In the genomic region with DNA sequence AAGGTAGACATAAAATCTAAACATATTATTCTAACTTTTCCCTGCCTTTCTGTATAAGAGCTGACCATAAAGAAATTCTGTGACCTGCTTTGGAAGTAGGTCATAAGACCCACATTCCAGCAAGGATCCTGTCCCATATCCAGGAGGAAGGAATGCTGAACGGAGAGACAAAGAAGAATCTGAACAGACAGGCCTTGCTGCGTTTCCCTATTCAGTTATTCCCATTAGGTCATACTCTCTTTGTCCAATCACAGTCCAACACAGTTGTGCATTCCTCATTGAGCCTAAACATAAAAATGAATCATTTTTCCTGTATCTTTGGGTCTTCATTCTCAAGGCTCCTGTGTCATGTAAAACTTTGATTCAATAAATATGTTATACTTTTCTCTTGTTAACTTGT, we compare ENCODE assay signal across 20 cellular contexts.
"Had no signal": no experiment of that assay in that cellular context is flagged by ENCODE, and none has a peak within 500 bp of the region (broad histone marks: within the 10 kb centered on the region; RNA-seq: fewer than 3 reads in every experiment).

No MANE protein-coding gene starts in this region.

- DNase-seq: dorsolateral prefrontal cortex; effector CD8-positive, alpha-beta T cell; gastrocnemius medialis; glutamatergic neuron; kidney glomerular epithelial cell; mammary epithelial cell; naive thymus-derived CD4-positive, alpha-beta T cell; nephron progenitor cell; psoas muscle; spleen; stimulated activated CD4-positive, alpha-beta T cell treated with anti-CD3 and anti-CD28 coated beads, Interleukin-15, amount 100 ng/mL, for 24 hours; stimulated activated CD4-positive, alpha-beta T cell treated with anti-CD3 and anti-CD28 coated beads, Interleukin-1b, Interleukin-23, amount 100 ng/mL, for 48 hours; stimulated activated CD4-positive, alpha-beta T cell treated with anti-CD3 and anti-CD28 coated beads, Interleukin-4, amount 100 ng/mL, for 24 hours; tibial artery; upper lobe of right lung had no signal

- H3K27ac ChIP-seq: coronary artery, epithelial cell of prostate, esophagus muscularis mucosa, gastrocnemius medialis, psoas muscle, spleen, tibial artery, upper lobe of right lung had no signal

- H3K4me1 Mint-ChIP-seq: naive thymus-derived CD4-positive, alpha-beta T cell; stimulated activated memory B cell treated with anti-CD40 and anti-IgM and Interleukin-4, amounts not matched to agents 10 μg/mL and 1 μg/mL and 100 μg/mL, for 72 hours had no signal

- H3K27me3 Mint-ChIP-seq: stimulated activated memory B cell treated with anti-CD40 and anti-IgM and Interleukin-4, amounts not matched to agents 10 μg/mL and 1 μg/mL and 100 μg/mL, for 72 hours; stimulated activated naive CD8-positive, alpha-beta T cell treated with anti-CD3 and anti-CD28 coated beads, Interleukin-15, Interleukin-2, amounts not matched to agents 100 ng/mL and 50 ng/mL, for 24 hours had no signal

- H3K36me3 ChIP-seq: gastrocnemius medialis, upper lobe of right lung had no signal

- H3K4me3 Mint-ChIP-seq: naive thymus-derived CD4-positive, alpha-beta T cell; nephron progenitor cell; stimulated activated memory B cell treated with anti-CD40 and anti-IgM and Interleukin-4, amounts not matched to agents 10 μg/mL and 1 μg/mL and 100 μg/mL, for 72 hours; stimulated activated naive CD8-positive, alpha-beta T cell treated with anti-CD3 and anti-CD28 coated beads, Interleukin-15, Interleukin-2, amounts not matched to agents 100 ng/mL and 50 ng/mL, for 24 hours had no signal

- H3K27ac Mint-ChIP-seq: naive thymus-derived CD4-positive, alpha-beta T cell; stimulated activated memory B cell treated with anti-CD40 and anti-IgM and Interleukin-4, amounts not matched to agents 10 μg/mL and 1 μg/mL and 100 μg/mL, for 72 hours; stimulated activated naive CD8-positive, alpha-beta T cell treated with anti-CD3 and anti-CD28 coated beads, Interleukin-15, Interleukin-2, amounts not matched to agents 100 ng/mL and 50 ng/mL, for 24 hours had no signal

- H3K36me3 Mint-ChIP-seq: naive thymus-derived CD4-positive, alpha-beta T cell; stimulated activated memory B cell treated with anti-CD40 and anti-IgM and Interleukin-4, amounts not matched to agents 10 μg/mL and 1 μg/mL and 100 μg/mL, for 72 hours had no signal

- H3K9me3 ChIP-seq: gastrocnemius medialis, upper lobe of right lung had no signal

- H3K4me1 ChIP-seq: gastrocnemius medialis, psoas muscle, spleen, tibial artery, upper lobe of right lung had no signal

- H3K4me3 ChIP-seq: coronary artery, dorsolateral prefrontal cortex, esophagus muscularis mucosa, gastrocnemius medialis, psoas muscle, spleen, tibial artery, upper lobe of right lung had no signal

- H3K27me3 ChIP-seq: dorsolateral prefrontal cortex, esophagus muscularis mucosa, gastrocnemius medialis, spleen, tibial artery, upper lobe of right lung had no signal
